Comparison of ENCODE assay signal across 36 cellular contexts in genomic region chr5:173550641-173551040, GRCh38.
"Had no signal": no experiment of that assay in that cellular context is flagged by ENCODE, and none has a peak within 500 bp of the region (broad histone marks: within the 10 kb centered on the region; RNA-seq: fewer than 3 reads in every experiment).

No MANE protein-coding gene starts in this region.

- H3K4me1 ChIP-seq: ascending aorta had no signal

- H3K4me3 ChIP-seq: ascending aorta, cardiac muscle cell had no signal

- H3K36me3 ChIP-seq: ascending aorta, cardiac muscle cell had no signal

- H3K36me3 Mint-ChIP-seq: activated CD8-positive, alpha-beta memory T cell treated with anti-CD3 and anti-CD28 coated beads, Interleukin-2, amount 10 ng/mL, durations not matched to agents 7 days and 5 days; activated naive CD4-positive, alpha-beta T cell treated with anti-CD3 and anti-CD28 coated beads, Interleukin-2, amount 10 ng/mL, durations not matched to agents 7 days and 5 days; activated naive CD4-positive, alpha-beta T cell treated with anti-CD3 and anti-CD28 coated beads, Interleukin-2, amount 50 U/mL, for 24 hours; activated naive CD8-positive, alpha-beta T cell; activated naive CD8-positive, alpha-beta T cell treated with anti-CD3 and anti-CD28 coated beads, Interleukin-2, amount 10 ng/mL, durations not matched to agents 7 days and 5 days; brain had no signal

- DNase-seq: activated B cell treated with CpG ODN at 0.5 μM for 24 hours; activated CD4-positive, alpha-beta memory T cell treated with anti-CD3 and anti-CD28 coated beads, Interleukin-2, amount 10 ng/mL, durations not matched to agents 7 days and 5 days; activated CD4-positive, alpha-beta T cell treated with anti-CD3 and anti-CD28 coated beads for 1 hour; activated CD4-positive, alpha-beta T cell treated with anti-CD3 and anti-CD28 coated beads for 36 hours; activated CD4-positive, alpha-beta T cell treated with anti-CD3 and anti-CD28 coated beads for 48 hours; activated CD4-positive, alpha-beta T cell treated with anti-CD3 and anti-CD28 coated beads, Interleukin-2, amount 10 ng/mL, durations not matched to agents 7 days and 5 days; activated CD4-positive, alpha-beta T cell treated with anti-CD3 and anti-CD28 coated beads, Interleukin-2, amount 50 U/mL, for 48 hours; activated CD8-positive, alpha-beta memory T cell treated with anti-CD3 and anti-CD28 coated beads for 24 hours; activated CD8-positive, alpha-beta memory T cell treated with anti-CD3 and anti-CD28 coated beads, Interleukin-2, amount 10 ng/mL, durations not matched to agents 7 days and 5 days; activated CD8-positive, alpha-beta memory T cell treated with anti-CD3 and anti-CD28 coated beads, Interleukin-2, amount 50 U/mL, for 48 hours; activated CD8-positive, alpha-beta T cell treated with anti-CD3 and anti-CD28 coated beads, Interleukin-2, amount 10 ng/mL, durations not matched to agents 7 days and 5 days; activated effector memory CD4-positive, alpha-beta T cell treated with Interleukin-2 at 50 U/mL for 16 hours; activated gamma-delta T cell; activated naive CD4-positive, alpha-beta T cell treated with anti-CD3 and anti-CD28 coated beads, Interleukin-2, amount 10 ng/mL, durations not matched to agents 7 days and 5 days; activated naive CD4-positive, alpha-beta T cell treated with Interleukin-2 at 50 U/mL for 16 hours; activated naive CD8-positive, alpha-beta T cell treated with anti-CD3 and anti-CD28 coated beads, Interleukin-2, amount 10 ng/mL, durations not matched to agents 7 days and 5 days; activated naive CD8-positive, alpha-beta T cell treated with anti-CD3 and anti-CD28 coated beads, Interleukin-2, amount 50 U/mL, for 24 hours; activated T-cell treated with anti-CD3 and anti-CD28 coated beads, Interleukin-2, amount 50 U/mL, for 24 hours; activated T-cell treated with anti-CD3 and anti-CD28 coated beads, Interleukin-2, amount 50 U/mL, for 48 hours; amygdala; anterior cingulate cortex; caudate nucleus; cerebellar nuclear complex; T-helper 1 cell; T-helper 2 cell; T-helper 9 cell had no signal

- H3K4me1 Mint-ChIP-seq: activated B cell treated with CpG ODN at 0.5 μM for 24 hours; activated CD4-positive, alpha-beta memory T cell treated with anti-CD3 and anti-CD28 coated beads, Interleukin-2, amount 10 ng/mL, durations not matched to agents 7 days and 5 days; activated CD4-positive, alpha-beta T cell treated with anti-CD3 and anti-CD28 coated beads for 36 hours; activated CD4-positive, alpha-beta T cell treated with anti-CD3 and anti-CD28 coated beads, Interleukin-2, amount 10 ng/mL, durations not matched to agents 7 days and 5 days; activated CD8-positive, alpha-beta memory T cell treated with anti-CD3 and anti-CD28 coated beads, Interleukin-2, amount 10 ng/mL, durations not matched to agents 7 days and 5 days; activated naive CD4-positive, alpha-beta T cell treated with anti-CD3 and anti-CD28 coated beads, Interleukin-2, amount 10 ng/mL, durations not matched to agents 7 days and 5 days; activated naive CD4-positive, alpha-beta T cell treated with anti-CD3 and anti-CD28 coated beads, Interleukin-2, amount 50 U/mL, for 24 hours; activated naive CD8-positive, alpha-beta T cell treated with anti-CD3 and anti-CD28 coated beads, Interleukin-2, amount 10 ng/mL, durations not matched to agents 7 days and 5 days; activated naive CD8-positive, alpha-beta T cell treated with anti-CD3 and anti-CD28 coated beads, Interleukin-2, amount 50 U/mL, for 24 hours; central memory CD8-positive, alpha-beta T cell had no signal

- H3K27me3 Mint-ChIP-seq: activated CD4-positive, alpha-beta T cell treated with anti-CD3 and anti-CD28 coated beads, Interleukin-2, amount 10 ng/mL, durations not matched to agents 7 days and 5 days had no signal

- ATAC-seq: activated CD4-positive, alpha-beta T cell treated with anti-CD3 and anti-CD28 coated beads for 36 hours; activated CD8-positive, alpha-beta memory T cell treated with anti-CD3 and anti-CD28 coated beads, Interleukin-2, amount 10 ng/mL, durations not matched to agents 7 days and 5 days; activated CD8-positive, alpha-beta T cell treated with anti-CD3 and anti-CD28 coated beads, Interleukin-2, amount 10 ng/mL, durations not matched to agents 7 days and 5 days; activated naive CD8-positive, alpha-beta T cell treated with anti-CD3 and anti-CD28 coated beads, Interleukin-2, amount 50 U/mL, for 24 hours had no signal

- H3K27ac ChIP-seq: ascending aorta, cardiac muscle cell, VCaP had no signal

- H3K27ac Mint-ChIP-seq: activated B cell treated with CpG ODN at 0.5 μM for 24 hours; activated CD4-positive, alpha-beta memory T cell treated with anti-CD3 and anti-CD28 coated beads, Interleukin-2, amount 10 ng/mL, durations not matched to agents 7 days and 5 days; activated CD4-positive, alpha-beta T cell treated with anti-CD3 and anti-CD28 coated beads for 36 hours; activated CD4-positive, alpha-beta T cell treated with anti-CD3 and anti-CD28 coated beads, Interleukin-2, amount 10 ng/mL, durations not matched to agents 7 days and 5 days; activated CD8-positive, alpha-beta memory T cell treated with anti-CD3 and anti-CD28 coated beads, Interleukin-2, amount 10 ng/mL, durations not matched to agents 7 days and 5 days; activated CD8-positive, alpha-beta T cell treated with anti-CD3 and anti-CD28 coated beads, Interleukin-2, amount 10 ng/mL, durations not matched to agents 7 days and 5 days; activated naive CD4-positive, alpha-beta T cell treated with anti-CD3 and anti-CD28 coated beads, Interleukin-2, amount 10 ng/mL, durations not matched to agents 7 days and 5 days; activated naive CD4-positive, alpha-beta T cell treated with anti-CD3 and anti-CD28 coated beads, Interleukin-2, amount 50 U/mL, for 24 hours; activated naive CD8-positive, alpha-beta T cell; activated naive CD8-positive, alpha-beta T cell treated with anti-CD3 and anti-CD28 coated beads, Interleukin-2, amount 10 ng/mL, durations not matched to agents 7 days and 5 days; activated naive CD8-positive, alpha-beta T cell treated with anti-CD3 and anti-CD28 coated beads, Interleukin-2, amount 50 U/mL, for 24 hours; activated T-cell treated with anti-CD3 and anti-CD28 coated beads, Interleukin-2, amount 50 U/mL, for 24 hours; activated T-helper 2 cell treated with anti-CD3 and anti-CD28 coated beads, Interferon-gamma antibody, Interleukin-2, Interleukin-4, amounts not matched to agents 10 μg/mL and 5 μg/mL and 100 μg/mL, durations not matched to agents 14 hours and 24 hours and 36 hours; brain; T-helper 1 cell treated with Interleukin-12 subunit alpha and Interleukin-12 subunit beta and Interleukin-4 antibody, amounts not matched to agents 30 μg/mL and 1 μg/mL, for 36 hours; T-helper 2 cell treated with Interferon-gamma antibody and Interleukin-4, amounts not matched to agents 5 μg/mL and 100 μg/mL, for 36 hours had no signal

- H3K4me3 Mint-ChIP-seq: activated B cell treated with CpG ODN at 0.5 μM for 24 hours; activated CD4-positive, alpha-beta memory T cell treated with anti-CD3 and anti-CD28 coated beads, Interleukin-2, amount 10 ng/mL, durations not matched to agents 7 days and 5 days; activated CD4-positive, alpha-beta T cell treated with anti-CD3 and anti-CD28 coated beads for 36 hours; activated CD4-positive, alpha-beta T cell treated with anti-CD3 and anti-CD28 coated beads, Interleukin-2, amount 10 ng/mL, durations not matched to agents 7 days and 5 days; activated CD8-positive, alpha-beta memory T cell treated with anti-CD3 and anti-CD28 coated beads, Interleukin-2, amount 10 ng/mL, durations not matched to agents 7 days and 5 days; activated CD8-positive, alpha-beta T cell treated with anti-CD3 and anti-CD28 coated beads, Interleukin-2, amount 10 ng/mL, durations not matched to agents 7 days and 5 days; activated naive CD4-positive, alpha-beta T cell treated with anti-CD3 and anti-CD28 coated beads, Interleukin-2, amount 10 ng/mL, durations not matched to agents 7 days and 5 days; activated naive CD4-positive, alpha-beta T cell treated with anti-CD3 and anti-CD28 coated beads, Interleukin-2, amount 50 U/mL, for 24 hours; activated naive CD8-positive, alpha-beta T cell; activated naive CD8-positive, alpha-beta T cell treated with anti-CD3 and anti-CD28 coated beads, Interleukin-2, amount 10 ng/mL, durations not matched to agents 7 days and 5 days; activated naive CD8-positive, alpha-beta T cell treated with anti-CD3 and anti-CD28 coated beads, Interleukin-2, amount 50 U/mL, for 24 hours; activated T-cell treated with anti-CD3 and anti-CD28 coated beads, Interleukin-2, amount 50 U/mL, for 24 hours; brain; central memory CD8-positive, alpha-beta T cell; T-helper 1 cell treated with Interleukin-12 subunit alpha and Interleukin-12 subunit beta and Interleukin-4 antibody, amounts not matched to agents 30 μg/mL and 1 μg/mL, for 36 hours; T-helper 2 cell treated with Interferon-gamma antibody and Interleukin-4, amounts not matched to agents 5 μg/mL and 100 μg/mL, for 36 hours had no signal

- H3K9me3 ChIP-seq: ascending aorta had no signal

- H3K9me3 Mint-ChIP-seq: activated B cell treated with CpG ODN at 0.5 μM for 24 hours; activated CD4-positive, alpha-beta memory T cell treated with anti-CD3 and anti-CD28 coated beads, Interleukin-2, amount 10 ng/mL, durations not matched to agents 7 days and 5 days; activated CD4-positive, alpha-beta T cell treated with anti-CD3 and anti-CD28 coated beads, Interleukin-2, amount 10 ng/mL, durations not matched to agents 7 days and 5 days; activated naive CD4-positive, alpha-beta T cell treated with anti-CD3 and anti-CD28 coated beads, Interleukin-2, amount 10 ng/mL, durations not matched to agents 7 days and 5 days; activated naive CD4-positive, alpha-beta T cell treated with anti-CD3 and anti-CD28 coated beads, Interleukin-2, amount 50 U/mL, for 24 hours; activated naive CD8-positive, alpha-beta T cell treated with anti-CD3 and anti-CD28 coated beads, Interleukin-2, amount 10 ng/mL, durations not matched to agents 7 days and 5 days; activated naive CD8-positive, alpha-beta T cell treated with anti-CD3 and anti-CD28 coated beads, Interleukin-2, amount 50 U/mL, for 24 hours; activated T-cell treated with anti-CD3 and anti-CD28 coated beads, Interleukin-2, amount 50 U/mL, for 24 hours; activated T-helper 2 cell treated with anti-CD3 and anti-CD28 coated beads, Interferon-gamma antibody, Interleukin-2, Interleukin-4, amounts not matched to agents 10 μg/mL and 5 μg/mL and 100 μg/mL, durations not matched to agents 14 hours and 24 hours and 36 hours; brain; central memory CD8-positive, alpha-beta T cell; T-helper 1 cell treated with Interleukin-12 subunit alpha and Interleukin-12 subunit beta and Interleukin-4 antibody, amounts not matched to agents 30 μg/mL and 1 μg/mL, for 36 hours; T-helper 2 cell treated with Interferon-gamma antibody and Interleukin-4, amounts not matched to agents 5 μg/mL and 100 μg/mL, for 36 hours had no signal

- H3K27me3 ChIP-seq: ascending aorta, cardiac muscle cell had no signal
